ENCODE assay signal across 30 cellular contexts in the genomic region with DNA sequence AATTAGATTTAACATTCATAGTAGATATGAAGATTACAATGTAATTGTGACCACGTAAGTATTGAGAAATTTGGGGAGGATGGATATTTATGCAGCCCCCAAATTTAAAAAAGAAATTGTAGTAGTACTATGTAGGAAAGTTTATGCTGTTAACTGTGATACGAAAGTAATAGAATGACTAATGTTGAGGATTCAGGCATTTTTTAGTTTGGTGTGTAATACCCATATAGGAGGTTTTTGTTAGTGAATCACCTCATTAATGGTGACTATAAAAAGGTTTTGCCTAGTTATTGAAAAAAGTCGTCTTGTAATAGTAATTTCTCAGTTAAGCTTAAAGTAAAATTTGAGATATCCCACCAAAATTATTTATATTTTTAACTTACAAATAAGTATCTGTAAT.
DNase-seq lines count a peak whose midpoint lies in the region; ATAC-seq and TF ChIP-seq lines count a peak whose summit lies in the region.
"Had no signal": no experiment of that assay in that cellular context is flagged by ENCODE, and none has a peak within 500 bp of the region (broad histone marks: within the 10 kb centered on the region; RNA-seq: fewer than 3 reads in every experiment).

No MANE protein-coding gene starts in this region.

- H3K27me3 ChIP-seq in BJ (ENCODE audit: control insufficient read depth, insufficient read depth, low read length) (no peaks in the 10 kb centered on the region), osteoblast (ENCODE audit: insufficient read depth, low read length) (no peaks in the 10 kb centered on the region)
- H3K27me3 ChIP-seq: gastrocnemius medialis, right atrium auricular region, vagina had no signal

- ATAC-seq in GM18867 (IDR thresholded peaks at IDR 0.05; ENCODE audit: unreplicated experiment) = no peak
- ATAC-seq: gastrocnemius medialis, GM23338 had no signal

- peak; percentile 47 for DNase-seq in BJ (ENCODE audit: low read depth)
- DNase-seq in M059J (ENCODE audit: low read depth) = peak; percentile 38
- DNase-seq in dedifferentiated amniotic fluid mesenchymal stem cell (ENCODE audit: extremely low spot score) = peak; percentile 33
- DNase-seq in osteoblast (ENCODE audit: insufficient read length, low spot score, missing footprints) = peak; percentile 88
- DNase-seq in cerebellar cortex (ENCODE audit: low spot score) = no peak
- no peak for DNase-seq in NCI-H2171 treated with DMSO at 0.1 percent for 48 hours (lab: John Stamatoyannopoulos, UW)
- no peak for DNase-seq in activated CD4-positive, alpha-beta T cell treated with anti-CD3 and anti-CD28 coated beads for 1 hour
- DNase-seq: activated CD4-positive, alpha-beta T cell treated with anti-CD3 and anti-CD28 coated beads, Interleukin-2, amount 50 U/mL, for 1 hour; CD8-positive, alpha-beta memory T cell; DMS153; effector CD4-positive, alpha-beta T cell; gastrocnemius medialis; GF-D8; hippocampal formation; immature natural killer cell; Karpas-422; NCI-H1048; NCI-H1930; NCI-H226; NCI-H774; stimulated activated CD4-positive, alpha-beta T cell treated with anti-CD3 and anti-CD28 coated beads, Interleukin-4, amount 100 ng/mL, for 24 hours; stimulated activated naive CD4-positive, alpha-beta T cell treated with Interleukin-2 at 50 U/mL for 16 hours had no signal

- TF ChIP-seq CTCF in BJ (IDR thresholded peaks at IDR 0.05; ENCODE audit: insufficient read depth, low read depth, low read length) = no peak
- TF ChIP-seq CTCF in osteoblast (IDR thresholded peaks at IDR 0.05; ENCODE audit: extremely low read depth, low read depth, low read length) = no peak

- POLR2A ChIA-PET in BJ (lab: Charles Lee) = no interaction called here

- H3K79me2 ChIP-seq in osteoblast (ENCODE audit: insufficient read depth, low read length) = no peaks in the 10 kb centered on the region
- H3K79me2 ChIP-seq: parathyroid adenoma had no signal

- H3K4me2 ChIP-seq in osteoblast (ENCODE audit: insufficient read depth, low read length) = peak overlapping the region; percentile 10
- H3K4me2 ChIP-seq: GM23338 had no signal

- H3K36me3 ChIP-seq in BJ (ENCODE audit: control insufficient read depth, insufficient read depth, low read length) = peaks cover 5% of the 10 kb centered on the region
- H3K36me3 ChIP-seq in osteoblast (ENCODE audit: insufficient read depth, low read length) = peaks cover 43% of the 10 kb centered on the region

- no peak overlapping the region for H2AFZ ChIP-seq in osteoblast (ENCODE audit: low read length)
- H2AFZ ChIP-seq: GM23338, parathyroid adenoma had no signal

- H3K27ac ChIP-seq in osteoblast (ENCODE audit: low read depth, low read length) = peak overlapping the region; percentile 59
- H3K27ac ChIP-seq: epithelial cell of prostate, gastrocnemius medialis, parathyroid adenoma, right atrium auricular region, SK-N-MC, thoracic aorta, vagina had no signal

- no peak overlapping the region for H3K4me3 ChIP-seq in BJ (ENCODE audit: low read depth, low read length)
- H3K4me3 ChIP-seq in osteoblast (ENCODE audit: insufficient read depth, low read length) = no peak overlapping the region
- H3K4me3 ChIP-seq: gastrocnemius medialis, GM23338, right atrium auricular region, SK-N-MC, thoracic aorta, vagina had no signal

- no peaks in the 10 kb centered on the region for H4K20me1 ChIP-seq in osteoblast (ENCODE audit: insufficient read depth, low read length)

- H3K4me1 ChIP-seq in osteoblast (ENCODE audit: insufficient read depth, low read length) = peaks cover 9% of the 10 kb centered on the region
- H3K4me1 ChIP-seq: gastrocnemius medialis, parathyroid adenoma, right atrium auricular region, vagina had no signal

- H3K9me3 ChIP-seq in osteoblast (ENCODE audit: low read depth, low read length) = no peaks in the 10 kb centered on the region
- H3K9me3 ChIP-seq: gastrocnemius medialis, right atrium auricular region, thoracic aorta, vagina had no signal

- CTCF ChIA-PET in BJ (lab: Yijun Ruan, JAX) = no interaction called here

Comparison
In these comparisons a context has a peak if more than half of its experiments do, and no peak if none do; other contexts are left out.
1. DNase-seq: peak in BJ (single experiment), M059J (single experiment), dedifferentiated amniotic fluid mesenchymal stem cell (single experiment) and osteoblast (single experiment); none in cerebellar cortex (single experiment), NCI-H2171 treated with DMSO at 0.1 percent for 48 hours (single experiment) and activated CD4-positive, alpha-beta T cell treated with anti-CD3 and anti-CD28 coated beads for 1 hour (single experiment).